14 cellular contexts compared by ENCODE assay signal in the genomic region with DNA sequence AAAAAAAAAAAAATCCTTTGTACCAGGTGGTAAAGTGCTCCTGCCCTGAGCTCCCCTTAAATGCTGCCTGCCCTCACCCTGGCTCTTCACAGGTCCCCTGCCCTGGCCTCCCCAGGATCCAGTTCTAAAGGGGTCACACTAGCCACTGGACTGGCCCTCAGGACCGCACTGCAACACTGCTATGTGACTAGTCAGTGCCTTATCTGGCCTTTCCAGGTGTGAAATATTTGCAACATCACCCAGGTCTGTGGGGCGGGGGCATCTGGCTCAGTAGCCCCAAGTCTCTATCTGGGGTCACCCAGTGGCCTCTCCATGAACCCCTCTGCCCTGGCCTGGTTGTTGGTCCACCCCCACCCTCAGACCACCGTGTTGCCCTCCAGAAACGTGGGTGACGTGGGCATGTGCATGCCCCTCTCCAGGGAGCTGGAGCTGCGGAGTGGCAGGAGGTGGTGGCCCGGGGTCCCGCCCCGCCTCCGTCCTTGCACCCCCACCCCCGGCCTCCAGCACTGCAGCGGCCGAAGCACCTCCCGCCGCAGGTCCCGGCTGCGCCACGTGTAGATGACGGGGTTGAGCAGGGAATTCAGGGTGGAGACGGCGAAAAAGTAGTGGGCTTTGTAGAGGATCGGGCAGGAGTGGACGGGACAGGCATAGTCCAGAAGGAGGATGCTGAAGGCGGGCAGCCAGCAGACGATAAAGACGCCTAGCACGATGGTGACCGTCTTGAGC. TPM values are rescaled to one million over a fixed set of nuclear protein-coding genes. Genes with fewer than 3 reads are reported as not detected.
A peak's percentile ranks its signal among the peaks of the same experiment; 100 is the strongest.
DNase-seq lines count a peak whose midpoint lies in the region; ATAC-seq and TF ChIP-seq lines count a peak whose summit lies in the region.
"Had no signal": no experiment of that assay in that cellular context is flagged by ENCODE, and none has a peak within 500 bp of the region (broad histone marks: within the 10 kb centered on the region; RNA-seq: fewer than 3 reads in every experiment).

No MANE protein-coding gene starts in this region.

- no peaks in the 10 kb centered on the region for H3K9me3 ChIP-seq in OCI-LY7 (ENCODE audit: low read length)
- H3K9me3 ChIP-seq: BLaER1 treated with 17β-estradiol and CSF1 and Interleukin-3, amounts not matched to agents 10 nM and 100 nM had no signal

- no peaks in the 10 kb centered on the region for H4K20me1 ChIP-seq in OCI-LY7 (ENCODE audit: insufficient read depth, low read length)

- H3K79me2 ChIP-seq in OCI-LY7 (ENCODE audit: insufficient read depth, low read depth, low read length), result peaks cover 85% of the 10 kb centered on the region

- POLR2A ChIA-PET in OCI-LY7 (lab: Charles Lee), result interaction anchor here (0.7 to 0.9 kb wide), 2 partner anchors 15 to 18 kb away, joined by 3 read pairs; no protein-coding TSS in a partner anchor

- H3K4me3 Mint-ChIP-seq in stimulated activated naive CD8-positive, alpha-beta T cell treated with anti-CD3 and anti-CD28 coated beads, Interleukin-15, Interleukin-2, amounts not matched to agents 100 ng/mL and 50 ng/mL, for 24 hours, result no peak overlapping the region
- no peak overlapping the region for H3K4me3 Mint-ChIP-seq in stimulated activated naive CD8-positive, alpha-beta T cell treated with anti-CD3 and anti-CD28 coated beads, Interleukin-15, amount 100 ng/mL, for 72 hours
- no peak overlapping the region for H3K4me3 Mint-ChIP-seq in dendritic cell treated with granulocyte-macrophage colony-stimulating factor and Interleukin-4, amounts not matched to agents 40 ng/mL and 50 ng/mL, for 4 days
- H3K4me3 Mint-ChIP-seq: H9 had no signal

- DNase-seq in stimulated activated naive CD8-positive, alpha-beta T cell treated with anti-CD3 and anti-CD28 coated beads, Interleukin-15, amount 100 ng/mL, for 72 hours, result no peak
- DNase-seq in OCI-LY7 (ENCODE audit: low spot score), result no peak
- no peak for DNase-seq in HuH-7 (ENCODE audit: low spot score)
- no peak for DNase-seq in activated CD4-positive, CD25-positive, alpha-beta regulatory T cell (lab: John Stamatoyannopoulos, UW)
- DNase-seq: 8988T; AML-193; CD4-positive, CD25-positive, alpha-beta regulatory T cell; DMS53; GOT3; H9 had no signal

- CTCF ChIA-PET in OCI-LY7 (lab: Charles Lee; ENCODE audit: unreplicated experiment), result no interaction called here

- peak overlapping the region; percentile 59 for H3K4me2 ChIP-seq in OCI-LY7 (ENCODE audit: low read length)

- peaks cover 15% of the 10 kb centered on the region for H3K4me1 Mint-ChIP-seq in stimulated activated naive CD8-positive, alpha-beta T cell treated with anti-CD3 and anti-CD28 coated beads, Interleukin-15, Interleukin-2, amounts not matched to agents 100 ng/mL and 50 ng/mL, for 24 hours (ENCODE audit: low read depth)
- H3K4me1 Mint-ChIP-seq in stimulated activated naive CD8-positive, alpha-beta T cell treated with anti-CD3 and anti-CD28 coated beads, Interleukin-15, amount 100 ng/mL, for 72 hours, result peaks cover 39% of the 10 kb centered on the region
- peaks cover 83% of the 10 kb centered on the region for H3K4me1 Mint-ChIP-seq in dendritic cell treated with granulocyte-macrophage colony-stimulating factor and Interleukin-4, amounts not matched to agents 40 ng/mL and 50 ng/mL, for 4 days (ENCODE audit: low read depth)

- no peak overlapping the region for H2AFZ ChIP-seq in OCI-LY7 (ENCODE audit: low read length)

- peaks cover 100% of the 10 kb centered on the region for H3K4me1 ChIP-seq in OCI-LY7 (ENCODE audit: insufficient read depth, low read length, poor library complexity, severe bottlenecking)

- H3K36me3 Mint-ChIP-seq in stimulated activated naive CD8-positive, alpha-beta T cell treated with anti-CD3 and anti-CD28 coated beads, Interleukin-15, Interleukin-2, amounts not matched to agents 100 ng/mL and 50 ng/mL, for 24 hours (ENCODE audit: low read depth), result peaks cover 9% of the 10 kb centered on the region
- H3K36me3 Mint-ChIP-seq in dendritic cell treated with granulocyte-macrophage colony-stimulating factor and Interleukin-4, amounts not matched to agents 40 ng/mL and 50 ng/mL, for 4 days (ENCODE audit: low read depth), result peaks cover 73% of the 10 kb centered on the region

- ATAC-seq in stimulated activated naive CD8-positive, alpha-beta T cell treated with anti-CD3 and anti-CD28 coated beads, Interleukin-15, amount 100 ng/mL, for 72 hours, result no peak
- ATAC-seq in HG02938 (IDR thresholded peaks at IDR 0.05; ENCODE audit: unreplicated experiment), result no peak

- no peaks in the 10 kb centered on the region for H3K9me3 Mint-ChIP-seq in stimulated activated naive CD8-positive, alpha-beta T cell treated with anti-CD3 and anti-CD28 coated beads, Interleukin-15, Interleukin-2, amounts not matched to agents 100 ng/mL and 50 ng/mL, for 24 hours
- H3K9me3 Mint-ChIP-seq in stimulated activated naive CD8-positive, alpha-beta T cell treated with anti-CD3 and anti-CD28 coated beads, Interleukin-15, amount 100 ng/mL, for 72 hours, result no peaks in the 10 kb centered on the region
- H3K9me3 Mint-ChIP-seq in dendritic cell treated with granulocyte-macrophage colony-stimulating factor and Interleukin-4, amounts not matched to agents 40 ng/mL and 50 ng/mL, for 4 days, result no peaks in the 10 kb centered on the region
- H3K9me3 Mint-ChIP-seq: CD4-positive, CD25-positive, alpha-beta regulatory T cell; H9 had no signal

- intact Hi-C loops in OCI-LY7 (cut with micrococcal nuclease; ENCODE audit: unreplicated experiment), result no loop called here
- intact Hi-C loops in dendritic cell treated with granulocyte-macrophage colony-stimulating factor and Interleukin-4, amounts not matched to agents 40 ng/mL and 50 ng/mL, for 4 days (cut with micrococcal nuclease), result no loop called here

- peak overlapping the region; percentile 37 for H3K27ac Mint-ChIP-seq in stimulated activated naive CD8-positive, alpha-beta T cell treated with anti-CD3 and anti-CD28 coated beads, Interleukin-15, Interleukin-2, amounts not matched to agents 100 ng/mL and 50 ng/mL, for 24 hours
- H3K27ac Mint-ChIP-seq in stimulated activated naive CD8-positive, alpha-beta T cell treated with anti-CD3 and anti-CD28 coated beads, Interleukin-15, amount 100 ng/mL, for 72 hours, result peak overlapping the region in 1 of 2 donors; percentile 89
- peak overlapping the region; percentile 42 for H3K27ac Mint-ChIP-seq in dendritic cell treated with granulocyte-macrophage colony-stimulating factor and Interleukin-4, amounts not matched to agents 40 ng/mL and 50 ng/mL, for 4 days
- H3K27ac Mint-ChIP-seq: CD4-positive, CD25-positive, alpha-beta regulatory T cell had no signal

- no TSS peak for BruUV-seq in OCI-LY7 (replicated peaks; lab: Mats Ljungman, UMichigan)

- H3K4me3 ChIP-seq in OCI-LY7 (ENCODE audit: low read depth, low read length, poor library complexity, severe bottlenecking), result peak overlapping the region; percentile 22
- H3K4me3 ChIP-seq: BLaER1 treated with 17β-estradiol and CSF1 and Interleukin-3, amounts not matched to agents 10 nM and 100 nM had no signal

- H3K36me3 ChIP-seq in OCI-LY7 (ENCODE audit: insufficient read depth, low read length), result peaks cover 81% of the 10 kb centered on the region

- H3K27me3 Mint-ChIP-seq in stimulated activated naive CD8-positive, alpha-beta T cell treated with anti-CD3 and anti-CD28 coated beads, Interleukin-15, Interleukin-2, amounts not matched to agents 100 ng/mL and 50 ng/mL, for 24 hours, result no peaks in the 10 kb centered on the region
- no peaks in the 10 kb centered on the region for H3K27me3 Mint-ChIP-seq in stimulated activated naive CD8-positive, alpha-beta T cell treated with anti-CD3 and anti-CD28 coated beads, Interleukin-15, amount 100 ng/mL, for 72 hours
- no peaks in the 10 kb centered on the region for H3K27me3 Mint-ChIP-seq in dendritic cell treated with granulocyte-macrophage colony-stimulating factor and Interleukin-4, amounts not matched to agents 40 ng/mL and 50 ng/mL, for 4 days
- H3K27me3 Mint-ChIP-seq: CD4-positive, CD25-positive, alpha-beta regulatory T cell had no signal

- no peaks in the 10 kb centered on the region for H3K9me2 ChIP-seq in OCI-LY7 (ENCODE audit: insufficient read depth, low read length)

- H3K27ac ChIP-seq in OCI-LY7 (ENCODE audit: low read depth, low read length, poor library complexity, severe bottlenecking), result peak overlapping the region; percentile 93

- TF ChIP-seq CTCF in OCI-LY7 (conservative IDR thresholded peaks at IDR 0.05; ENCODE audit: low read length), result no peak

RNA-seq across cellular contexts. Expression of gene S1PR2, which starts 7.5 kb away (rescaled TPM):
- 27.0 and 27.8 TPM in 2 replicates for total RNA-seq in OCI-LY7 (2014; rRNA removed; shearing (Covaris generic))
- 51.6 and 64.5 TPM in 2 replicates for total RNA-seq in OCI-LY7 (2022)

RNA-seq across cellular contexts. Expression of gene MRPL4, which starts 28.4 kb away (rescaled TPM):
- total RNA-seq in OCI-LY7 (2014; rRNA removed; shearing (Covaris generic)), result 134 and 148 TPM in 2 replicates
- 132 and 155 TPM in 2 replicates for total RNA-seq in OCI-LY7 (2022)

RNA-seq across cellular contexts. Expression of gene DNMT1, which starts 28.9 kb away (rescaled TPM):
- total RNA-seq in OCI-LY7 (2014; rRNA removed; shearing (Covaris generic)), result 329 and 365 TPM in 2 replicates
- total RNA-seq in OCI-LY7 (2022), result 680 and 699 TPM in 2 replicates

RNA-seq across cellular contexts. Expression of gene ICAM1, which starts 47.3 kb away (rescaled TPM):
- 12.0 and 15.8 TPM in 2 replicates for total RNA-seq in OCI-LY7 (2014; rRNA removed; shearing (Covaris generic))
- total RNA-seq in OCI-LY7 (2022), result 13.4 and 13.5 TPM in 2 replicates
